In genomic region chr15:79896634-79897379, GRCh38 we compare ENCODE assay signal across 8 cellular contexts. TPM values are rescaled to one million over a fixed set of nuclear protein-coding genes. Genes with fewer than 3 reads are reported as not detected.
DNase-seq lines count a peak whose midpoint lies in the region; ATAC-seq, FAIRE-seq and TF ChIP-seq lines count a peak whose summit lies in the region.

MTHFS (minus strand) TSS chr15:79897014; CDS start chr15:79896988, 26 bp downstream.

- CTCF ChIA-PET in A673 (lab: Charles Lee): interaction anchor here (0.5 to 1.0 kb wide), 2 partner anchors 26 to 96 kb away, joined by 3 read pairs; no protein-coding TSS in a partner anchor

- H3K27ac ChIP-seq in A673 (ENCODE audit: low read depth, low read length, poor library complexity, severe bottlenecking) (peak within 1 kb of the TSS; percentile 92), WERI-Rb-1 (peak within 1 kb of the TSS; percentile 97), spleen (peak within 1 kb of the TSS; percentile 94 to 99 (median 98))

- ATAC-seq in GM18519 (IDR thresholded peaks at IDR 0.05; ENCODE audit: low FRiP score, unreplicated experiment) (peak; percentile 45), HG03045 (IDR thresholded peaks at IDR 0.05; ENCODE audit: unreplicated experiment) (peak; percentile 79)

- WGBS in spleen, 5 donors: 0 to 1% (median 1%) methylated on average over 48 to 90 of the region's 90 CpGs

- TF ChIP-seq POLR2A in spleen (IDR thresholded peaks at IDR 0.05): peak in 2 of 3 donors; percentile 34 to 53

- FAIRE-seq in bronchial epithelial cell (lab: Jason Lieb, UNC): no peak

- no peaks in the 10 kb centered on the region for H3K9me3 Mint-ChIP-seq in immature natural killer cell

- TF ChIP-seq CTCF in A673 (conservative IDR thresholded peaks at IDR 0.05; ENCODE audit: low read depth, low read length): peak; percentile 74
- TF ChIP-seq CTCF in WERI-Rb-1 (IDR thresholded peaks at IDR 0.05; ENCODE audit: low read depth, low read length): peak; percentile 47
- TF ChIP-seq CTCF in bronchial epithelial cell (IDR thresholded peaks at IDR 0.05; ENCODE audit: insufficient read depth, low read length, severe bottlenecking): peak; percentile 59
- peak; percentile 22 to 73 (median 52) for TF ChIP-seq CTCF in spleen (IDR thresholded peaks at IDR 0.05 in 8 of 11, conservative IDR thresholded peaks at IDR 0.05 in 3 of 11)

- H3K9me3 ChIP-seq in A673 (ENCODE audit: low read depth, low read length, poor library complexity, severe bottlenecking) (no peaks in the 10 kb centered on the region), WERI-Rb-1 (ENCODE audit: severe bottlenecking) (no peaks in the 10 kb centered on the region), spleen (no peaks in the 10 kb centered on the region)

- H3K27ac Mint-ChIP-seq in immature natural killer cell: peak within 1 kb of the TSS; percentile 97 to 100 (median 100)

- H3K4me1 Mint-ChIP-seq in immature natural killer cell: peaks cover 24 to 41% of the 10 kb centered on the region in 2 donors

- H3K4me3 ChIP-seq in A673 (ENCODE audit: low read depth, low read length, poor library complexity, severe bottlenecking) (peak within 1 kb of the TSS; percentile 89), WERI-Rb-1 (ENCODE audit: low read depth, low read length) (peak within 1 kb of the TSS; percentile 67), bronchial epithelial cell (ENCODE audit: low read depth, low read length) (peak within 1 kb of the TSS; percentile 80), spleen (peak within 1 kb of the TSS; percentile 52 to 91 (median 71))

- intact Hi-C loops in A673 (cut with micrococcal nuclease; ENCODE audit: unreplicated experiment) (loop anchor here (2.0 to 5.0 kb wide), 2 partner anchors 95 to 276 kb away; no protein-coding TSS in a partner anchor), spleen (cut with DNase I; ENCODE audit: low total_unique reads) (no loop called here)

- H3K36me3 Mint-ChIP-seq in immature natural killer cell: peaks cover 6 to 10% (median 8%) of the 10 kb centered on the region in 3 donors

- H3K4me1 ChIP-seq in A673 (ENCODE audit: insufficient read depth, low read length, poor library complexity, severe bottlenecking) (no peaks in the 10 kb centered on the region), spleen (peaks cover 4 to 66% (median 29%) of the 10 kb centered on the region in 6 donors)

- H3K4me3 Mint-ChIP-seq in immature natural killer cell: peak within 1 kb of the TSS; percentile 96 to 99 (median 98)

- H3K27me3 Mint-ChIP-seq in immature natural killer cell (ENCODE audit: low read depth in 3 of 3): peaks cover 2 to 13% (median 3%) of the 10 kb centered on the region in 3 donors

- H3K36me3 ChIP-seq in A673 (ENCODE audit: insufficient read depth, low read length, poor library complexity, severe bottlenecking): no peaks in the 10 kb centered on the region
- H3K36me3 ChIP-seq in WERI-Rb-1: no peaks in the 10 kb centered on the region; the same call in none of the 2 replicates
- no peaks in the 10 kb centered on the region for H3K36me3 ChIP-seq in bronchial epithelial cell (ENCODE audit: control insufficient read depth, insufficient read depth, low read length)
- H3K36me3 ChIP-seq in spleen: peaks cover 0 to 13% (median 0%) of the 10 kb centered on the region in 6 donors

- BruUV-seq in A673 (replicated peaks; lab: Mats Ljungman, UMichigan): no TSS peak

- POLR2A ChIA-PET in A673 (lab: Charles Lee; ENCODE audit: low non-redundant PET): no interaction called here

- H3K27me3 ChIP-seq in A673 (replicated peaks; ENCODE audit: insufficient read depth, low read depth, low read length, poor library complexity) (no peaks in the 10 kb centered on the region), WERI-Rb-1 (ENCODE audit: insufficient read depth, low read depth, severe bottlenecking) (no peaks in the 10 kb centered on the region), bronchial epithelial cell (ENCODE audit: control insufficient read depth, insufficient read depth, low read length) (no peaks in the 10 kb centered on the region), spleen (replicated peaks in 1 of 7) (no peaks in the 10 kb centered on the region)

- DNase-seq in A673 (ENCODE audit: low spot score) (peak; percentile 80), NCI-H2171 (lab: John Stamatoyannopoulos, UW) (peak; percentile 82), WERI-Rb-1 (peak; percentile 87), bronchial epithelial cell (ENCODE audit: low read depth) (peak; percentile 61), immature natural killer cell (peak; percentile 83 to 86 (median 86)), spleen (peak; percentile 97)

RNA-seq across cellular contexts. Expression of gene MTHFS, which starts in this region (rescaled TPM):
- total RNA-seq in A673 (2021) (8.7 and 9.4 TPM in 2 replicates), bronchial epithelial cell (32.5 and 33.4 TPM in 2 replicates), spleen (10 to 100 TPM; 11.7 to 30.6 (median 26.0) TPM)
- polyA plus RNA-seq in immature natural killer cell (10 to 100 TPM; 53.3 to 98.2 (median 70.1) TPM), spleen (10 to 100 TPM; 33.0 to 54.2 (median 46.5) TPM)

Comparison
In these comparisons a context has a peak if more than half of its experiments do, and no peak if none do; other contexts are left out.
1. Peak in every context shown above with its lines: DNase-seq, ATAC-seq, H3K4me3 ChIP-seq and H3K27ac ChIP-seq.